15 cellular contexts compared by ENCODE assay signal in the genomic region with DNA sequence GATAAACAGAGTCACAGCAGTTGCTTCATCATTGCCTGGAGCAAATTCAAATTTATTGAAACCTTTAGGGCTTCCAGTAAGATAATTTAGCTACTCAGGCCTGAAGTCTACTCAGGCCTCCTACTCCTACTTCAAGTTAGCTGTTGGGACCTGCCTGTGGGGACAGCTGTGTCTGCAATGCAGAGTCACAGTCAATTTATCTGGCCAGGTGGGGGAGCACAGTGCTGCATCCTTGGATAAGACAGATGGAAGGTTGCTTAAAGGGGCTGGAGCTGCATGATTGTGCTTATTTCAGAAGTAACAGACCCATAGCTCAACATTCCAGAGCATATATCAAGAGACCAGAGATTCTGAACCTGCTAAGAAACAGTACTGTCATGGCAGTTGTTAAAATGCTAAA.
DNase-seq lines count a peak whose midpoint lies in the region; ATAC-seq and TF ChIP-seq lines count a peak whose summit lies in the region.
"Had no signal": no experiment of that assay in that cellular context is flagged by ENCODE, and none has a peak within 500 bp of the region (broad histone marks: within the 10 kb centered on the region; RNA-seq: fewer than 3 reads in every experiment).

No MANE protein-coding gene starts in this region.

- H3K9me3 Mint-ChIP-seq in brain (peaks cover 3 to 21% (median 14%) of the 10 kb centered on the region in 5 experiments), neural crest cell (no peaks in the 10 kb centered on the region)

- H3K27me3 Mint-ChIP-seq in brain = no peaks in the 10 kb centered on the region
- H3K27me3 Mint-ChIP-seq in neural crest cell (ENCODE audit: low read depth) = no peaks in the 10 kb centered on the region

- peak; percentile 4 for DNase-seq in HT-29 (ENCODE audit: low spot score)
- no peak for DNase-seq in LNCaP clone FGC (ENCODE audit: low read depth)
- no peak for DNase-seq in neural crest cell (ENCODE audit: low read depth, low spot score)
- DNase-seq in GM10248 (ENCODE audit: extremely low spot score) = no peak
- no peak for DNase-seq in G401 (ENCODE audit: low spot score)
- DNase-seq: CD8-positive, alpha-beta T cell; GM23248; Kasumi-1; NCI-H1436; NCI-H774; Peyer's patch; Right ventricle myocardium superior; SK-N-SH had no signal

- H3K27ac Mint-ChIP-seq in brain (peak overlapping the region in 3 of 5 experiments; percentile 63 to 95 (median 89)), neural crest cell (ENCODE audit: unreplicated experiment) (peak overlapping the region; percentile 44)
- H3K27ac Mint-ChIP-seq: CD8-positive, alpha-beta T cell had no signal

- no peak for ATAC-seq in esophagus mucosa
- ATAC-seq: CD8-positive, alpha-beta T cell had no signal

- POLR2A ChIA-PET in GM10248 (lab: Yijun Ruan, JAX) = no interaction called here

- H3K4me3 ChIP-seq in LNCaP clone FGC (ENCODE audit: low read depth, low read length) = no peak overlapping the region
- H3K4me3 ChIP-seq: GM23248, Peyer's patch had no signal

- CTCF ChIA-PET in GM10248 (lab: Yijun Ruan, JAX) = no interaction called here

- TF ChIP-seq CTCF in LNCaP clone FGC (IDR thresholded peaks at IDR 0.05; ENCODE audit: control insufficient read depth, extremely low read depth, insufficient read depth) (0 out of 2 replicates have a peak, but pooled peaks have one; percentile 14), brain (conservative IDR thresholded peaks at IDR 0.05) (no peak), neural crest cell (conservative IDR thresholded peaks at IDR 0.05) (no peak), GM10248 (IDR thresholded peaks at IDR 0.05; ENCODE audit: control extremely low read depth, extremely low read depth, low read depth, missing control alignments) (no peak)

- in situ Hi-C loops in G401 (cut with HindIII; ENCODE audit: low sequenced_read_pairs) = no loop called here

- H3K36me3 Mint-ChIP-seq in brain (no peaks in the 10 kb centered on the region), neural crest cell (ENCODE audit: low read depth) (peaks cover 2% of the 10 kb centered on the region)
- H3K36me3 Mint-ChIP-seq: CD8-positive, alpha-beta T cell had no signal

- H3K4me1 Mint-ChIP-seq in brain = peaks cover 31% of the 10 kb centered on the region
- H3K4me1 Mint-ChIP-seq in neural crest cell = peaks cover 50% of the 10 kb centered on the region

- H3K4me3 Mint-ChIP-seq in brain (no peak overlapping the region), neural crest cell (no peak overlapping the region)
- H3K4me3 Mint-ChIP-seq: CD8-positive, alpha-beta T cell had no signal
